9 cellular contexts compared by ENCODE assay signal in the genomic region with DNA sequence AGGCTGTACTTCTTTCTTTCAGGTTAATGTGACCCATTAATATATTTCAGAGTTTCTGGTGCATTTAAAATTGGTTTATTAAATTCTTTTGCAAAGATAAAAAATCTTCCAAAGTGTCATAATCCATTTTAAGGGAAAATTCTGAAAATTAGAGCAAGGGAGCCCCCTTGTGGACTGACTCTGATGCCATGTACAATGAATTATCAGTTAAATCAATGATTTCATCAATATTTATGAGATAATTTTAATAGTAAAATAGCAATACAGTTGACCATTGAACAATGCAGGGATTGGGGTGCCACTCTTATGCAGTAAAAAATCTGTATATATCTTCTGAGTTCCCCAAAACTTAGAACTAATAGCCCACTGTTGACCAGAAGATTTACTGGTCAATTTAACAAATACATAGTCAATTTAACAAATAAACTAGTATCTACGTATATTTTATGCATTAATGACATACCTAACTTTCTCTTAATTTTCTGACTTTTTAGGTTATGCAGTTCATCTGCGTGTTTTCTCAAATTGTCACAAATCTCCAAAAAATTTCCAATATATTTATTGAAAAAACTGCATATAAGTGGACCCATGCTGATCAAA.
DNase-seq lines count a peak whose midpoint lies in the region; TF ChIP-seq lines count a peak whose summit lies in the region.
"Had no signal": no experiment of that assay in that cellular context is flagged by ENCODE, and none has a peak within 500 bp of the region (broad histone marks: within the 10 kb centered on the region; RNA-seq: fewer than 3 reads in every experiment).

No MANE protein-coding gene starts in this region.

- H3K4me3 ChIP-seq in OCI-LY3 (ENCODE audit: low read length) = no peak overlapping the region
- H3K4me3 ChIP-seq in fibroblast of lung (replicated peaks in 1 of 4; ENCODE audit: control extremely low read depth in 1 of 4, insufficient read depth in 1 of 4, low read depth in 3 of 4, low read length in 4 of 4) = no peak overlapping the region
- no peak overlapping the region for H3K4me3 ChIP-seq in stomach

- no peaks in the 10 kb centered on the region for H3K4me1 Mint-ChIP-seq in immature natural killer cell

- no peaks in the 10 kb centered on the region for H3K36me3 Mint-ChIP-seq in immature natural killer cell

- peak; percentile 94 for TF ChIP-seq CTCF in OCI-LY3 (IDR thresholded peaks at IDR 0.05; ENCODE audit: low read depth, low read length)
- TF ChIP-seq CTCF in fibroblast of lung (conservative IDR thresholded peaks at IDR 0.05 in 1 of 2, IDR thresholded peaks at IDR 0.05 in 1 of 2; ENCODE audit: low read depth in 1 of 2, low read length in 2 of 2) = peak; percentile 49 to 65
- TF ChIP-seq CTCF in stomach (IDR thresholded peaks at IDR 0.05) = peak in 5 of 7 experiments; percentile 8 to 37 (median 22)

- H3K27ac Mint-ChIP-seq in immature natural killer cell = no peak overlapping the region

- H4K20me1 ChIP-seq in OCI-LY3 (ENCODE audit: insufficient read depth, low read length) (no peaks in the 10 kb centered on the region), fibroblast of lung (ENCODE audit: control insufficient read depth, extremely low read depth, insufficient read depth, low read length) (no peaks in the 10 kb centered on the region)

- H3K36me3 ChIP-seq in OCI-LY3 (replicated peaks; ENCODE audit: low read depth, low read length) (no peaks in the 10 kb centered on the region), fibroblast of lung (ENCODE audit: control insufficient read depth, insufficient read depth, low read length) (no peaks in the 10 kb centered on the region), stomach (no peaks in the 10 kb centered on the region)
- H3K36me3 ChIP-seq: neutrophil had no signal

- H3K4me2 ChIP-seq in OCI-LY3 (ENCODE audit: low read length) (no peak overlapping the region), fibroblast of lung (ENCODE audit: extremely low read depth, insufficient read depth, low read length) (no peak overlapping the region)

- H3K4me1 ChIP-seq in OCI-LY3 (ENCODE audit: low read length) = peaks cover 14% of the 10 kb centered on the region
- H3K4me1 ChIP-seq in fibroblast of lung (ENCODE audit: control insufficient read depth, extremely low read depth, insufficient read depth, low read length) = no peaks in the 10 kb centered on the region
- peaks cover 0 to 5% (median 0%) of the 10 kb centered on the region in 4 donors for H3K4me1 ChIP-seq in stomach

- no peaks in the 10 kb centered on the region for H3K79me2 ChIP-seq in OCI-LY3 (ENCODE audit: low read length)
- no peaks in the 10 kb centered on the region for H3K79me2 ChIP-seq in fibroblast of lung (ENCODE audit: control insufficient read depth, insufficient read depth, low read length)

- H3K27me3 Mint-ChIP-seq in immature natural killer cell (ENCODE audit: low read depth in 3 of 3) = no peaks in the 10 kb centered on the region

- H3K9me3 ChIP-seq in OCI-LY3 (ENCODE audit: insufficient read depth, low read length) = no peaks in the 10 kb centered on the region
- no peaks in the 10 kb centered on the region for H3K9me3 ChIP-seq in fibroblast of lung (ENCODE audit: control insufficient read depth, insufficient read depth, low read depth, low read length)
- no peaks in the 10 kb centered on the region for H3K9me3 ChIP-seq in stomach
- H3K9me3 ChIP-seq: neutrophil had no signal

- TF ChIP-seq EP300 in stomach (IDR thresholded peaks at IDR 0.05) = no peak

- DNase-seq in NCI-H82 (lab: John Stamatoyannopoulos, UW) (peak; percentile 49), NCI-H82 treated with DMSO at 0.1 percent for 48 hours (lab: John Stamatoyannopoulos, UW; ENCODE audit: unreplicated experiment) (no peak), fibroblast of lung (ENCODE audit: low read depth in 2 of 2) (peak; percentile 7 to 55), stomach (no peak), DMS153 (lab: John Stamatoyannopoulos, UW) (no peak), immature natural killer cell (no peak)
- DNase-seq in activated naive CD4-positive, alpha-beta T cell treated with Interleukin-2 at 50 U/mL for 16 hours = no peak

- H3K9me3 Mint-ChIP-seq in immature natural killer cell = peaks cover 0 to 8% (median 1%) of the 10 kb centered on the region in 6 donors

- intact Hi-C loops in stomach (cut with DNase I; ENCODE audit: low total_unique reads) = no loop called here

- WGBS in stomach, 5 donors = 60 to 81% (median 69%) methylated on average over 2 of the region's 2 CpGs

- no peak for TF ChIP-seq POLR2A in stomach (IDR thresholded peaks at IDR 0.05)

- H3K9ac ChIP-seq in OCI-LY3 (ENCODE audit: low read length) = no peak overlapping the region
- H3K9ac ChIP-seq in fibroblast of lung (ENCODE audit: insufficient read depth, low read length) = no peak overlapping the region

- H2AFZ ChIP-seq in OCI-LY3 (ENCODE audit: low read depth, low read length) = no peak overlapping the region
- H2AFZ ChIP-seq in fibroblast of lung (ENCODE audit: low read length) = no peak overlapping the region

- H3K4me3 Mint-ChIP-seq in immature natural killer cell = no peak overlapping the region

- H3K27me3 ChIP-seq in OCI-LY3 (ENCODE audit: low read depth, low read length) (no peaks in the 10 kb centered on the region), fibroblast of lung (ENCODE audit: control insufficient read depth, insufficient read depth, low read length) (no peaks in the 10 kb centered on the region), stomach (no peaks in the 10 kb centered on the region)
- H3K27me3 ChIP-seq: neutrophil had no signal

- H3K27ac ChIP-seq in OCI-LY3 (ENCODE audit: low read length) (no peak overlapping the region), fibroblast of lung (ENCODE audit: insufficient read depth, low read length) (no peak overlapping the region), stomach (no peak overlapping the region)
- H3K27ac ChIP-seq: neutrophil had no signal

Comparison
In these comparisons a context has a peak if more than half of its experiments do, and no peak if none do; other contexts are left out.
1. DNase-seq: peak in NCI-H82 (single experiment) and fibroblast of lung (2 of 2); none in NCI-H82 treated with DMSO at 0.1 percent for 48 hours (single experiment), stomach (single experiment), DMS153 (single experiment), activated naive CD4-positive, alpha-beta T cell treated with Interleukin-2 at 50 U/mL for 16 hours (single experiment) and immature natural killer cell (0 of 3).
2. CTCF ChIP-seq: peak in every context shown above with its lines; median percentile 94 in OCI-LY3; 57 in fibroblast of lung; 22 in stomach.